Comparison of ENCODE assay signal across 8 cellular contexts in genomic region chr5:61162832-61163567, GRCh38. TPM values are rescaled to one million over a fixed set of nuclear protein-coding genes. Genes with fewer than 3 reads are reported as not detected.
DNase-seq lines count a peak whose midpoint lies in the region; ATAC-seq lines count a peak whose summit lies in the region.

No MANE protein-coding gene starts in this region.

- peak overlapping the region; percentile 68 for H3K18ac ChIP-seq in trophoblast cell (ENCODE audit: low read length)

- DNase-seq in M059J (ENCODE audit: low read depth) = peak; percentile 38
- peak; percentile 11 for DNase-seq in activated naive CD4-positive, alpha-beta T cell treated with anti-CD3 and anti-CD28 coated beads, Interleukin-2, amount 50 U/mL, for 16 hours
- DNase-seq in Right ventricle myocardium superior = no peak
- DNase-seq in trophoblast cell = peak in 1 of 2 donors; percentile 8
- no peak for DNase-seq in NK-92 treated with Interleukin-12 subunit alpha and Interleukin-12 subunit beta, amount 100 ng/mL, for 24 hours (lab: John Stamatoyannopoulos, UW)
- no peak for DNase-seq in NCI-H226
- no peak for DNase-seq in hepatic stellate cell (ENCODE audit: low spot score)

- no peak overlapping the region for H2BK12ac ChIP-seq in trophoblast cell (ENCODE audit: low read length)

- H3K27ac ChIP-seq in trophoblast cell (ENCODE audit: low read depth, low read length) = peak overlapping the region; percentile 63

- peak overlapping the region; percentile 93 for H3K14ac ChIP-seq in trophoblast cell (ENCODE audit: low read length)

- intact Hi-C loops in Right ventricle myocardium superior (cut with DNase I) = loop anchor here (5.0 kb wide), 1 partner anchor 169 kb away; the partner anchor contains the start of gene ZSWIM6

- peaks cover 11% of the 10 kb centered on the region for H3K79me1 ChIP-seq in trophoblast cell (ENCODE audit: low read length)

- ATAC-seq in Right ventricle myocardium superior (ENCODE audit: poor library complexity) = peak; percentile 51

- H3K9ac ChIP-seq in trophoblast cell (ENCODE audit: low read length) = peak overlapping the region; percentile 81

- H3K27me3 ChIP-seq in trophoblast cell (ENCODE audit: insufficient read depth, low read length) = no peaks in the 10 kb centered on the region

- H3K23ac ChIP-seq in trophoblast cell (ENCODE audit: low read length) = no peak overlapping the region

- no CpG with 5 or more reads among the region's 14 CpGs for WGBS in trophoblast cell (ENCODE audit: extremely low coverage, insufficient coverage, insufficient read length)

- H2AK5ac ChIP-seq in trophoblast cell (ENCODE audit: low read length) = peak overlapping the region; percentile 67

- peak overlapping the region; percentile 80 for H3K4me2 ChIP-seq in trophoblast cell (ENCODE audit: low read length)

- peak overlapping the region; percentile 58 for H2BK5ac ChIP-seq in trophoblast cell (ENCODE audit: low read depth, low read length, poor library complexity)

- H2AFZ ChIP-seq in trophoblast cell (ENCODE audit: insufficient read depth, low read length, poor library complexity) = peak overlapping the region; percentile 92

- peak overlapping the region; percentile 63 for H4K12ac ChIP-seq in trophoblast cell (ENCODE audit: low read depth, low read length)

- peak overlapping the region; percentile 78 for H2BK120ac ChIP-seq in trophoblast cell (ENCODE audit: insufficient read depth, low read length, poor library complexity)

- H3K4me1 ChIP-seq in trophoblast cell (ENCODE audit: control insufficient read depth in 1 of 2, insufficient read depth in 2 of 2, low read length in 2 of 2) = peaks cover 0 to 2% of the 10 kb centered on the region in 2 experiments

- H3K36me3 ChIP-seq in trophoblast cell (ENCODE audit: control insufficient read depth in 1 of 2, insufficient read depth in 2 of 2, low read length in 2 of 2) = peaks cover 0 to 6% of the 10 kb centered on the region in 2 experiments

- peak overlapping the region; percentile 98 for H3K4me3 ChIP-seq in GM08714 (ENCODE audit: low read length)
- peak overlapping the region; percentile 94 for H3K4me3 ChIP-seq in trophoblast cell (ENCODE audit: low read depth, low read length)

- H4K91ac ChIP-seq in trophoblast cell (ENCODE audit: low read depth, low read length) = peak overlapping the region; percentile 93

- peak overlapping the region; percentile 84 for H4K8ac ChIP-seq in trophoblast cell (ENCODE audit: low read depth, low read length)

- H3K4ac ChIP-seq in trophoblast cell (ENCODE audit: low read depth, low read length) = peak overlapping the region; percentile 71

- H3K9me3 ChIP-seq in trophoblast cell (ENCODE audit: insufficient read depth, low read depth, low read length) = no peaks in the 10 kb centered on the region

- peaks cover 10% of the 10 kb centered on the region for H3K79me2 ChIP-seq in trophoblast cell (ENCODE audit: control insufficient read depth, insufficient read depth, low read length, poor library complexity)

RNA-seq across cellular contexts. Expression of gene SMIM15, which starts 0.7 kb away (rescaled TPM):
- 53.9 and 65.1 TPM in 2 replicates for total RNA-seq in M059J (2014; rRNA removed; shearing (Covaris generic))
- total RNA-seq in Right ventricle myocardium superior = 19.2 TPM
- polyA plus RNA-seq in trophoblast cell (2013) = 36.5 and 39.5 TPM in 2 replicates

Comparison
In these comparisons a context has a peak if more than half of its experiments do, and no peak if none do; other contexts are left out.
1. DNase-seq: peak in M059J (single experiment) and activated naive CD4-positive, alpha-beta T cell treated with anti-CD3 and anti-CD28 coated beads, Interleukin-2, amount 50 U/mL, for 16 hours (single experiment); none in Right ventricle myocardium superior (single experiment), NK-92 treated with Interleukin-12 subunit alpha and Interleukin-12 subunit beta, amount 100 ng/mL, for 24 hours (single experiment), NCI-H226 (single experiment) and hepatic stellate cell (single experiment).